Comparison of ENCODE assay signal across 1 cellular context in genomic region chr19:46856062-46857022, GRCh38.
TF ChIP-seq lines count a peak whose summit lies in the region.

No MANE protein-coding gene starts in this region.

TF ChIP-seq in GM12878, 131 proteins besides CTCF, POLR2A, EP300 and RAD21 (continued from another document):
- TF ChIP-seq PBX3 (IDR thresholded peaks at IDR 0.05; ENCODE audit: insufficient replicate concordance, low read depth, low read length) (peak; percentile 40), YY1 (IDR thresholded peaks at IDR 0.05; ENCODE audit: low read depth, low read length) (0 out of 2 replicates have a peak, but pooled peaks have one; percentile 45), YBX1 (IDR thresholded peaks at IDR 0.05) (no peak), E2F4 (IDR thresholded peaks at IDR 0.05; ENCODE audit: low read depth, low read length) (peak; percentile 91), MLLT1 (IDR thresholded peaks at IDR 0.05) (0 out of 2 replicates have a peak, but pooled peaks have one; percentile 15), ETV6 (conservative IDR thresholded peaks at IDR 0.05 in 1 of 2, IDR thresholded peaks at IDR 0.05 in 1 of 2; ENCODE audit: borderline replicate concordance in 1 of 2, low read depth in 1 of 2) (no peak), RFX5 (IDR thresholded peaks at IDR 0.05; ENCODE audit: low read depth, low read length) (peak; percentile 82; the same call in 1 of the 2 replicates), RAD51 (IDR thresholded peaks at IDR 0.05) (no peak), CREM (IDR thresholded peaks at IDR 0.05; ENCODE audit: low read depth) (peak; percentile 53; the same call in 1 of the 2 replicates), ZNF274 (IDR thresholded peaks at IDR 0.05; ENCODE audit: insufficient read depth, insufficient read length) (no peak), NBN (IDR thresholded peaks at IDR 0.05) (0 out of 2 replicates have a peak, but pooled peaks have one; percentile 36), ZNF687 (IDR thresholded peaks at IDR 0.05) (no peak), TCF12 (IDR thresholded peaks at IDR 0.05; ENCODE audit: low read depth, low read length) (peak; percentile 54; the same call in 1 of the 2 replicates), CBX3 (IDR thresholded peaks at IDR 0.05; ENCODE audit: borderline replicate concordance, low read depth) (no peak), STAT1 (conservative IDR thresholded peaks at IDR 0.05) (0 out of 2 replicates have a peak, but pooled peaks have one; percentile 47), ATF2 (IDR thresholded peaks at IDR 0.05; ENCODE audit: low read length) (no peak), TBL1XR1 (IDR thresholded peaks at IDR 0.05; ENCODE audit: low read depth, low read length) (0 out of 2 replicates have a peak, but pooled peaks have one; percentile 33), PAX5 (IDR thresholded peaks at IDR 0.05; ENCODE audit: borderline replicate concordance, low read depth, low read length) (0 out of 2 replicates have a peak, but pooled peaks have one; percentile 31), PKNOX1 (IDR thresholded peaks at IDR 0.05) (peak; percentile 53; the same call in 1 of the 2 replicates)
